22 cellular contexts compared by ENCODE assay signal in genomic region chr9:20904995-20905394, GRCh38.
DNase-seq lines count a peak whose midpoint lies in the region; ATAC-seq and TF ChIP-seq lines count a peak whose summit lies in the region.
"Had no signal": no experiment of that assay in that cellular context is flagged by ENCODE, and none has a peak within 500 bp of the region (broad histone marks: within the 10 kb centered on the region; RNA-seq: fewer than 3 reads in every experiment).

No MANE protein-coding gene starts in this region.

- H3F3A ChIP-seq in Loucy (ENCODE audit: low read depth): no peaks in the 10 kb centered on the region

- no peak overlapping the region for H3K9ac ChIP-seq in Loucy (ENCODE audit: low read depth, low read length, poor library complexity, severe bottlenecking)
- H3K9ac ChIP-seq: BLaER1 had no signal

- no peak overlapping the region for H2AFZ ChIP-seq in Loucy (ENCODE audit: low read length)

- ATAC-seq in stimulated activated naive CD8-positive, alpha-beta T cell treated with anti-CD3 and anti-CD28 coated beads, Interleukin-15, Interleukin-2, amounts not matched to agents 100 U/mL and 50 U/mL, for 24 hours: no peak
- ATAC-seq: A549 had no signal

- no peak overlapping the region for H3K4me3 ChIP-seq in A673 (ENCODE audit: low read depth, low read length, poor library complexity, severe bottlenecking)
- peak overlapping the region; percentile 23 for H3K4me3 ChIP-seq in Loucy (ENCODE audit: low read length, poor library complexity, severe bottlenecking)
- no peak overlapping the region for H3K4me3 ChIP-seq in retinal pigment epithelial cell (ENCODE audit: low read length)
- H3K4me3 ChIP-seq: A549, BLaER1 had no signal

- POLR2A ChIA-PET in A673 (lab: Charles Lee; ENCODE audit: low non-redundant PET): no interaction called here

- H4K20me1 ChIP-seq in Loucy (ENCODE audit: insufficient read depth, low read length, poor library complexity, severe bottlenecking): no peaks in the 10 kb centered on the region
- H4K20me1 ChIP-seq: BLaER1 had no signal

- H3K4me1 ChIP-seq in A673 (ENCODE audit: insufficient read depth, low read length, poor library complexity, severe bottlenecking): peaks cover 15% of the 10 kb centered on the region
- peaks cover 41% of the 10 kb centered on the region for H3K4me1 ChIP-seq in Loucy (ENCODE audit: insufficient read depth, low read length, poor library complexity, severe bottlenecking)
- H3K4me1 ChIP-seq: A549, BLaER1 had no signal

- TF ChIP-seq CTCF in A673 (conservative IDR thresholded peaks at IDR 0.05; ENCODE audit: low read depth, low read length) (no peak), Loucy (conservative IDR thresholded peaks at IDR 0.05; ENCODE audit: low read length) (no peak), retinal pigment epithelial cell (conservative IDR thresholded peaks at IDR 0.05; ENCODE audit: low read depth, low read length) (no peak)

- H3K36me3 ChIP-seq in A673 (ENCODE audit: insufficient read depth, low read length, poor library complexity, severe bottlenecking): no peaks in the 10 kb centered on the region
- no peaks in the 10 kb centered on the region for H3K36me3 ChIP-seq in Loucy (ENCODE audit: insufficient read depth, low read length)
- H3K36me3 ChIP-seq: BE2C, BLaER1 had no signal

- peak; percentile 19 for DNase-seq in A673 (ENCODE audit: low spot score)
- peak; percentile 29 for DNase-seq in NCI-H82 treated with DMSO at 0.1 percent for 48 hours (lab: John Stamatoyannopoulos, UW; ENCODE audit: unreplicated experiment)
- peak; percentile 77 for DNase-seq in retinal pigment epithelial cell (ENCODE audit: low read depth)
- no peak for DNase-seq in NCI-H748 (lab: John Stamatoyannopoulos, UW; ENCODE audit: unreplicated experiment)
- DNase-seq in stimulated activated naive CD8-positive, alpha-beta T cell treated with anti-CD3 and anti-CD28 coated beads, Interleukin-15, Interleukin-2, amounts not matched to agents 100 U/mL and 50 U/mL, for 24 hours: no peak
- no peak for DNase-seq in islet precursor cell
- DNase-seq: ACHN; BE2C; C1 segment of cervical spinal cord; CD4-positive, alpha-beta memory T cell; CD4-positive, CD25-positive, alpha-beta regulatory T cell; CD8-positive, alpha-beta memory T cell; COR-L47; DMS 273 treated with DMSO at 0.1 percent for 48 hours; DMS153; DMS53; DMS79; GF-D8 had no signal

- intact Hi-C loops in A673 (cut with micrococcal nuclease; ENCODE audit: unreplicated experiment): no loop called here

- H3K9me3 ChIP-seq in A673 (ENCODE audit: low read depth, low read length, poor library complexity, severe bottlenecking) (no peaks in the 10 kb centered on the region), Loucy (ENCODE audit: insufficient read depth, low read depth, low read length) (no peaks in the 10 kb centered on the region)
- H3K9me3 ChIP-seq: A549, BE2C, BLaER1 had no signal

- H3K4me2 ChIP-seq in Loucy (ENCODE audit: low read depth, low read length, poor library complexity, severe bottlenecking): peak overlapping the region; percentile 58
- H3K4me2 ChIP-seq: A549, BLaER1 had no signal

- no peaks in the 10 kb centered on the region for H3K79me2 ChIP-seq in Loucy (ENCODE audit: insufficient read depth, low read length)

- CTCF ChIA-PET in A673 (lab: Charles Lee): no interaction called here

- no peak overlapping the region for H3K27ac ChIP-seq in A673 (ENCODE audit: low read depth, low read length, poor library complexity, severe bottlenecking)
- H3K27ac ChIP-seq: 22Rv1, A549, BLaER1 had no signal

- no peaks in the 10 kb centered on the region for H3K9me2 ChIP-seq in Loucy (replicated peaks; ENCODE audit: low read depth, low read length)

- H3K27me3 ChIP-seq in A673 (replicated peaks; ENCODE audit: insufficient read depth, low read depth, low read length, poor library complexity) (no peaks in the 10 kb centered on the region), Loucy (ENCODE audit: insufficient read depth, low read length, poor library complexity, severe bottlenecking) (no peaks in the 10 kb centered on the region)
- H3K27me3 ChIP-seq: BE2C, BLaER1 had no signal

- no TSS peak for BruUV-seq in A673 (replicated peaks; lab: Mats Ljungman, UMichigan)

Comparison
In these comparisons a context has a peak if more than half of its experiments do, and no peak if none do; other contexts are left out.
1. DNase-seq: peak in A673 (single experiment), NCI-H82 treated with DMSO at 0.1 percent for 48 hours (single experiment) and retinal pigment epithelial cell (single experiment); none in NCI-H748 (single experiment), stimulated activated naive CD8-positive, alpha-beta T cell treated with anti-CD3 and anti-CD28 coated beads, Interleukin-15, Interleukin-2, amounts not matched to agents 100 U/mL and 50 U/mL, for 24 hours (single experiment) and islet precursor cell (single experiment).